In genomic region chr9:137619240-137620090, GRCh38 we compare ENCODE assay signal across 8 cellular contexts. TPM values are rescaled to one million over a fixed set of nuclear protein-coding genes. Genes with fewer than 3 reads are reported as not detected.
DNase-seq lines count a peak whose midpoint lies in the region; ATAC-seq, FAIRE-seq and TF ChIP-seq lines count a peak whose summit lies in the region.

No MANE protein-coding gene starts in this region.

- TF ChIP-seq CTCF in A549 (IDR thresholded peaks at IDR 0.05): no peak
- no peak for TF ChIP-seq CTCF in GM10248 (IDR thresholded peaks at IDR 0.05; ENCODE audit: control extremely low read depth, extremely low read depth, low read depth, missing control alignments)
- TF ChIP-seq CTCF in RWPE1 (conservative IDR thresholded peaks at IDR 0.05; ENCODE audit: low read depth): no peak
- no peak for TF ChIP-seq CTCF in cardiac fibroblast (IDR thresholded peaks at IDR 0.05; ENCODE audit: low read depth, low read length)
- TF ChIP-seq CTCF in stomach (IDR thresholded peaks at IDR 0.05): no peak

- TF ChIP-seq RAD21 in A549 (conservative IDR thresholded peaks at IDR 0.05 in 1 of 2, IDR thresholded peaks at IDR 0.05 in 1 of 2): no peak

- peak overlapping the region; percentile 94 to 95 for H3K27ac ChIP-seq in A549
- H3K27ac ChIP-seq in RWPE1: peak overlapping the region; percentile 100
- peak overlapping the region; percentile 80 to 88 (median 85) for H3K27ac ChIP-seq in stomach

- TF ChIP-seq EP300 in A549 (IDR thresholded peaks at IDR 0.05) (no peak), stomach (IDR thresholded peaks at IDR 0.05) (no peak)

- H3K4me3 ChIP-seq in A549: peak overlapping the region; percentile 71
- H3K4me3 ChIP-seq in cardiac fibroblast (replicated peaks in 1 of 2; ENCODE audit: low read depth in 2 of 2, low read length in 2 of 2): peak overlapping the region; percentile 75
- H3K4me3 ChIP-seq in stomach: peak overlapping the region; percentile 56 to 82 (median 77)

- TF ChIP-seq POLR2A in A549 (IDR thresholded peaks at IDR 0.05; ENCODE audit: low read length) (no peak), stomach (IDR thresholded peaks at IDR 0.05) (no peak)

- ATAC-seq in A549 (peak; percentile 25 to 45), HG02884 (IDR thresholded peaks at IDR 0.05; ENCODE audit: unreplicated experiment) (peak; percentile 20), left colon (peak; percentile 17)

- H3K4me1 ChIP-seq in A549 (peaks cover 36% of the 10 kb centered on the region), stomach (peaks cover 43 to 77% (median 65%) of the 10 kb centered on the region in 4 donors)

- DNase-seq in A549 (ENCODE audit: low read depth in 1 of 2, low spot score in 1 of 2) (peak in 1 of 2 experiments; percentile 46), GM10248 (ENCODE audit: extremely low spot score) (peak; percentile 61), RWPE1 (ENCODE audit: low spot score) (peak; percentile 72), cardiac fibroblast (ENCODE audit: low read depth in 2 of 2) (peak; percentile 54 to 59), left colon (peak in 1 of 2 donors; percentile 53), stomach (peak; percentile 42), HTR-8/SVneo (ENCODE audit: insufficient read length, low spot score) (no peak)

- POLR2A ChIA-PET in A549 (lab: Yijun Ruan, JAX): interaction anchor here (0.7 to 2.1 kb wide), 11 partner anchors 11 to 379 kb away, joined by 3 to 10 read pairs (median 3); partner anchors contain the start of genes ARRDC1, TOR4A and ZMYND19
- POLR2A ChIA-PET in GM10248 (lab: Yijun Ruan, JAX): interaction anchor here (0.6 kb wide), 1 partner anchor 119 kb away, joined by 4 read pairs; no protein-coding TSS in a partner anchor
- POLR2A ChIA-PET in RWPE1 (lab: Yijun Ruan, JAX; ENCODE audit: low non-redundant PET): interaction anchor here (0.5 to 2.5 kb wide), 3 partner anchors 14 to 65 kb away, joined by 3 to 10 read pairs (median 4); partner anchors contain the start of gene ARRDC1

- peak overlapping the region; percentile 89 for H3K4me2 ChIP-seq in A549

- FAIRE-seq in A549 (lab: Jason Lieb, UNC) (no peak), HTR-8/SVneo (lab: Jason Lieb, UNC) (no peak)

- intact Hi-C loops in left colon (cut with DNase I, micrococcal nuclease): no loop called here
- intact Hi-C loops in stomach (cut with DNase I; ENCODE audit: low total_unique reads): no loop called here

- 6% methylated on average over 23 of the region's 58 CpGs for WGBS in A549 (ENCODE audit: missing lambda C conversion rate)
- 0 to 1% (median 0%) methylated on average over 25 to 56 of the region's 58 CpGs for WGBS in stomach, 5 donors

- H3K27me3 ChIP-seq in stomach: no peaks in the 10 kb centered on the region

- H3K9me3 ChIP-seq in A549: no peaks in the 10 kb centered on the region
- H3K9me3 ChIP-seq in stomach: no peaks in the 10 kb centered on the region

- H3K36me3 ChIP-seq in stomach: peaks cover 14 to 30% (median 21%) of the 10 kb centered on the region in 4 donors

- CTCF ChIA-PET in A549 (lab: Yijun Ruan, JAX): interaction anchor here (0.5 to 2.0 kb wide), 4 partner anchors 8 to 319 kb away, joined by 3 to 5 read pairs (median 4); no protein-coding TSS in a partner anchor
- CTCF ChIA-PET in GM10248 (lab: Yijun Ruan, JAX): interaction anchor here (0.7 to 1.7 kb wide), 4 partner anchors 9 to 54 kb away, joined by 3 to 9 read pairs (median 4); no protein-coding TSS in a partner anchor
- CTCF ChIA-PET in RWPE1 (lab: Yijun Ruan, JAX): interaction anchor here (0.6 to 1.1 kb wide), 5 partner anchors 28 to 250 kb away, joined by 3 to 5 read pairs (median 4); no protein-coding TSS in a partner anchor

TF ChIP-seq in A549, 52 proteins besides CTCF, POLR2A, EP300 and RAD21:
- no peak for TF ChIP-seq RCOR1 (IDR thresholded peaks at IDR 0.05; ENCODE audit: low read depth, low read length)
- 0 out of 2 replicates have a peak, but pooled peaks have one; percentile 1 for TF ChIP-seq PHF8 (IDR thresholded peaks at IDR 0.05; ENCODE audit: borderline replicate concordance, low read depth)

RNA-seq across cellular contexts. Expression of gene EHMT1, which starts 0.7 kb away (rescaled TPM):
- polyA plus RNA-seq in A549 (2011; rRNA removed) (33.6 and 41.3 TPM in 2 replicates), A549 (2017; fragmentation: RNase III; extraction: RNeasy Plus Mini Kit Qiagen cat#74134 plus additional on column Dnase treatment) (45.6 to 52.9 TPM (median 48.0 TPM) in 3 replicates), stomach (10 to 100 TPM; 23.9 to 34.7 (median 24.9) TPM)
- 47.5 and 56.3 TPM in 2 replicates for polyA plus RNA-seq in A549 (2012; cell fraction: cytosol; rRNA removed)
- 181 and 185 TPM in 2 replicates for polyA plus RNA-seq in A549 (2012; cell fraction: nucleus; rRNA removed)
- 68.5 and 82.6 TPM in 2 replicates for polyA minus RNA-seq in A549 (2011; rRNA and poly(A)+ RNA removed)
- total RNA-seq in left colon (10 to 100 TPM; 72.2 to 98.4 TPM), stomach (100 to 1,000 TPM in 3 of 5 donors, 10 to 100 TPM in 2; 77.3 to 419 (median 104) TPM)

RNA-seq across cellular contexts. Expression of gene ARRDC1, which starts 14.0 kb away (rescaled TPM):
- polyA plus RNA-seq in A549 (2011; rRNA removed) (20.7 and 23.8 TPM in 2 replicates), A549 (2017; fragmentation: RNase III; extraction: RNeasy Plus Mini Kit Qiagen cat#74134 plus additional on column Dnase treatment) (20.6 to 22.5 TPM (median 22.0 TPM) in 3 replicates), stomach (100 to 1,000 TPM in 2 of 3 donors, 10 to 100 TPM in 1; 93.5 to 134 (median 128) TPM)
- polyA plus RNA-seq in A549 (2012; cell fraction: cytosol; rRNA removed): 39.7 and 49.8 TPM in 2 replicates
- 268 and 290 TPM in 2 replicates for polyA plus RNA-seq in A549 (2012; cell fraction: nucleus; rRNA removed)
- 25.8 and 32.7 TPM in 2 replicates for polyA minus RNA-seq in A549 (2011; rRNA and poly(A)+ RNA removed)
- total RNA-seq in left colon (100 to 1,000 TPM in 1 of 2 donors, 10 to 100 TPM in 1; 89.5 to 120 TPM), stomach (100 to 1,000 TPM in 4 of 5 donors, 10 to 100 TPM in 1; 31.8 to 185 (median 148) TPM)

RNA-seq across cellular contexts. Expression of gene ZMYND19, which starts 29.2 kb away (rescaled TPM):
- polyA plus RNA-seq in A549 (2011; rRNA removed) (16.0 and 19.6 TPM in 2 replicates), A549 (2017; fragmentation: RNase III; extraction: RNeasy Plus Mini Kit Qiagen cat#74134 plus additional on column Dnase treatment) (35.7 to 38.7 TPM (median 37.5 TPM) in 3 replicates), stomach (10 to 100 TPM; 17.0 to 30.0 (median 21.1) TPM)
- polyA plus RNA-seq in A549 (2012; cell fraction: cytosol; rRNA removed): 42.7 and 47.2 TPM in 2 replicates
- polyA plus RNA-seq in A549 (2012; cell fraction: nucleus; rRNA removed): 66.6 and 82.2 TPM in 2 replicates
- 14.8 and 16.1 TPM in 2 replicates for polyA minus RNA-seq in A549 (2011; rRNA and poly(A)+ RNA removed)
- total RNA-seq in left colon (10 to 100 TPM; 12.5 to 22.4 TPM), stomach (10 to 100 TPM in 4 of 5 donors, 1 to 10 TPM in 1; 9.4 to 40.6 (median 31.9) TPM)

RNA-seq across cellular contexts. Expression of gene DPH7, which starts 40.7 kb away (rescaled TPM):
- polyA plus RNA-seq in A549 (2011; rRNA removed) (26.7 and 28.2 TPM in 2 replicates), A549 (2017; fragmentation: RNase III; extraction: RNeasy Plus Mini Kit Qiagen cat#74134 plus additional on column Dnase treatment) (28.8 to 35.2 TPM (median 33.4 TPM) in 3 replicates), stomach (10 to 100 TPM; 14.9 to 39.6 (median 20.0) TPM)
- 43.3 and 46.0 TPM in 2 replicates for polyA plus RNA-seq in A549 (2012; cell fraction: cytosol; rRNA removed)
- 131 and 139 TPM in 2 replicates for polyA plus RNA-seq in A549 (2012; cell fraction: nucleus; rRNA removed)
- 18.9 and 20.0 TPM in 2 replicates for polyA minus RNA-seq in A549 (2011; rRNA and poly(A)+ RNA removed)
- total RNA-seq in left colon (10 to 100 TPM; 21.7 to 27.5 TPM), stomach (100 to 1,000 TPM in 1 of 5 donors, 10 to 100 TPM in 4; 14.3 to 134 (median 25.5) TPM)
